1 cellular context compared by ENCODE assay signal in genomic region chr2:192773044-192773443, GRCh38.
TF ChIP-seq lines count a peak whose summit lies in the region.

No MANE protein-coding gene starts in this region.

TF ChIP-seq in HepG2, 621 proteins besides CTCF, POLR2A, EP300 and RAD21 (continued from another document and continues in another):
- TF ChIP-seq ZNF407 (CRISPR knock-in tag; IDR thresholded peaks at IDR 0.05; ENCODE audit: not compliant biosample characterization): no peak
- no peak for TF ChIP-seq ZNF580 (CRISPR knock-in tag; IDR thresholded peaks at IDR 0.05; ENCODE audit: borderline replicate concordance, low read depth)
- TF ChIP-seq NR2C2 (CRISPR knock-in tag; IDR thresholded peaks at IDR 0.05; ENCODE audit: borderline replicate concordance): 0 out of 2 replicates have a peak, but pooled peaks have one; percentile 31
- TF ChIP-seq PHF8 (CRISPR knock-in tag; IDR thresholded peaks at IDR 0.05): no peak
- TF ChIP-seq ZKSCAN8 (CRISPR knock-in tag; IDR thresholded peaks at IDR 0.05; ENCODE audit: borderline replicate concordance): no peak
- TF ChIP-seq ZNF788 (CRISPR knock-in tag; IDR thresholded peaks at IDR 0.05; ENCODE audit: borderline replicate concordance): no peak; the same call in 1 of the 2 replicates
- no peak for TF ChIP-seq ZNF7 (CRISPR knock-in tag; IDR thresholded peaks at IDR 0.05)
- TF ChIP-seq ZNF230 (CRISPR knock-in tag; IDR thresholded peaks at IDR 0.05): no peak
- no peak for TF ChIP-seq DPF2 (CRISPR knock-in tag; IDR thresholded peaks at IDR 0.05; ENCODE audit: borderline replicate concordance, low read depth)
- no peak for TF ChIP-seq CBFB (CRISPR knock-in tag; IDR thresholded peaks at IDR 0.05)
- no peak for TF ChIP-seq NFKB2 (CRISPR knock-in tag; IDR thresholded peaks at IDR 0.05; ENCODE audit: borderline replicate concordance)
- TF ChIP-seq GLI4 (CRISPR knock-in tag; IDR thresholded peaks at IDR 0.05; ENCODE audit: borderline replicate concordance): no peak
- TF ChIP-seq DNMT3B (CRISPR knock-in tag; conservative IDR thresholded peaks at IDR 0.05): no peak
- no peak for TF ChIP-seq NFIB (CRISPR knock-in tag; IDR thresholded peaks at IDR 0.05; ENCODE audit: borderline replicate concordance)
- no peak for TF ChIP-seq ZNF883 (CRISPR knock-in tag; IDR thresholded peaks at IDR 0.05; ENCODE audit: not compliant biosample characterization)
- peak; percentile 73 for TF ChIP-seq RXRB (CRISPR knock-in tag; IDR thresholded peaks at IDR 0.05; ENCODE audit: borderline replicate concordance)
- no peak for TF ChIP-seq MXD3 (CRISPR knock-in tag; IDR thresholded peaks at IDR 0.05)
- no peak for TF ChIP-seq ZNF777 (CRISPR knock-in tag; IDR thresholded peaks at IDR 0.05)
- TF ChIP-seq ZBTB44 (CRISPR knock-in tag; IDR thresholded peaks at IDR 0.05): no peak
- peak; percentile 89 for TF ChIP-seq SALL1 (CRISPR knock-in tag; IDR thresholded peaks at IDR 0.05)
- no peak for TF ChIP-seq ZNF484 (CRISPR knock-in tag; IDR thresholded peaks at IDR 0.05; ENCODE audit: borderline replicate concordance, low read depth)
- TF ChIP-seq ZNF605 (CRISPR knock-in tag; IDR thresholded peaks at IDR 0.05): 0 out of 2 replicates have a peak, but pooled peaks have one; percentile 35
- no peak for TF ChIP-seq ONECUT2 (CRISPR knock-in tag; IDR thresholded peaks at IDR 0.05)
- TF ChIP-seq ZNF879 (CRISPR knock-in tag; IDR thresholded peaks at IDR 0.05): no peak
- no peak for TF ChIP-seq ZFP90 (CRISPR knock-in tag; IDR thresholded peaks at IDR 0.05; ENCODE audit: borderline replicate concordance)
- no peak for TF ChIP-seq GATA4 (IDR thresholded peaks at IDR 0.05; ENCODE audit: borderline replicate concordance, low read depth)
- no peak for TF ChIP-seq ZNF615 (CRISPR knock-in tag; IDR thresholded peaks at IDR 0.05; ENCODE audit: borderline replicate concordance)
- TF ChIP-seq ZNF431 (CRISPR knock-in tag; IDR thresholded peaks at IDR 0.05; ENCODE audit: borderline replicate concordance, low read depth): no peak
- TF ChIP-seq ARID4A (CRISPR knock-in tag; IDR thresholded peaks at IDR 0.05; ENCODE audit: borderline replicate concordance): no peak
- no peak for TF ChIP-seq ZNF44 (CRISPR knock-in tag; IDR thresholded peaks at IDR 0.05)
- no peak for TF ChIP-seq CAMTA2 (CRISPR knock-in tag; IDR thresholded peaks at IDR 0.05; ENCODE audit: borderline replicate concordance)
- no peak for TF ChIP-seq DMTF1 (CRISPR knock-in tag; IDR thresholded peaks at IDR 0.05)
- TF ChIP-seq ARNTL (CRISPR knock-in tag; IDR thresholded peaks at IDR 0.05): no peak
- peak; percentile 64; the same call in 1 of the 2 replicates for TF ChIP-seq ZNF761 (CRISPR knock-in tag; conservative IDR thresholded peaks at IDR 0.05)
- TF ChIP-seq ELF4 (CRISPR knock-in tag; IDR thresholded peaks at IDR 0.05; ENCODE audit: borderline replicate concordance): no peak
- TF ChIP-seq SP5 (CRISPR knock-in tag; IDR thresholded peaks at IDR 0.05; ENCODE audit: borderline replicate concordance, low read depth): no peak
- TF ChIP-seq ZNF3 (CRISPR knock-in tag; IDR thresholded peaks at IDR 0.05): no peak
- no peak for TF ChIP-seq THAP8 (CRISPR knock-in tag; IDR thresholded peaks at IDR 0.05; ENCODE audit: borderline replicate concordance)
- TF ChIP-seq ZNF792 (CRISPR knock-in tag; IDR thresholded peaks at IDR 0.05): no peak
- no peak for TF ChIP-seq MEIS2 (CRISPR knock-in tag; IDR thresholded peaks at IDR 0.05)
- no peak for TF ChIP-seq SUZ12 (IDR thresholded peaks at IDR 0.05; ENCODE audit: low read depth, low read length)
- no peak for TF ChIP-seq SMARCC2 (IDR thresholded peaks at IDR 0.05)
- no peak for TF ChIP-seq NFYC (CRISPR knock-in tag; IDR thresholded peaks at IDR 0.05)
- peak; percentile 97 for TF ChIP-seq RARA (CRISPR knock-in tag; IDR thresholded peaks at IDR 0.05)
- TF ChIP-seq ZBTB38 (CRISPR knock-in tag; IDR thresholded peaks at IDR 0.05): no peak
